ENCODE assay signal across 8 cellular contexts in the genomic region with DNA sequence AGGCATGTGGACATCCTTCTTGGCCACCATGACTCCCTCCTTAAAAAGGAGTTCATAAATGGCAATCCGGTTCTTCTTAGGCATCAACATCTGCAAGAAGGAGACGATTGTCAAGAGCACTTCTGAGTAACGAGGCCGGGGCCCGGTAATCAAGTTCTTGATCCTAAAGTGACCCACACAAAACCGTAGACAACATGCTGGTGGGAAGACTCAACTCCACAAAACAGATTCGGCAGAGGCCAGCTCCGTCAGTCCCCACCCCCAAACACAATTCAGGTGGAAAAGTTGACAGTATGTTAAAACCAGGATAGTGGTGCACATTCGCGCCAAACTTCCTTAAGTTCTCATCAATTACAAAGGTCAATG. TPM values are rescaled to one million over a fixed set of nuclear protein-coding genes. Genes with fewer than 3 reads are reported as not detected.
A peak's percentile ranks its signal among the peaks of the same experiment; 100 is the strongest.
DNase-seq lines count a peak whose midpoint lies in the region; ATAC-seq and TF ChIP-seq lines count a peak whose summit lies in the region.

No MANE protein-coding gene starts in this region.

- no peak for TF ChIP-seq CTCF in PC-3 (conservative IDR thresholded peaks at IDR 0.05; ENCODE audit: low read depth, low read length)
- no peak for TF ChIP-seq CTCF in neural cell (IDR thresholded peaks at IDR 0.05; ENCODE audit: poor library complexity, severe bottlenecking)

- BruUV-seq in PC-3 (replicated peaks; lab: Mats Ljungman, UMichigan), result no TSS peak

- POLR2A ChIA-PET in CD8-positive, alpha-beta memory T cell (lab: Charles Lee), result interaction anchor here (1.2 to 2.1 kb wide), 2 partner anchors 33 to 188 kb away, joined by 4 to 10 read pairs; a partner anchor contains a TSS
- POLR2A ChIA-PET in PC-3 (lab: Charles Lee; ENCODE audit: unreplicated experiment), result interaction anchor here (0.5 kb wide), 1 partner anchor 9 kb away, joined by 3 read pairs; no protein-coding TSS in a partner anchor

- H3K9ac ChIP-seq in PC-3 (ENCODE audit: low read length), result peak overlapping the region; percentile 99
- H3K9ac ChIP-seq in neural cell (ENCODE audit: low read length), result peak overlapping the region; percentile 77

- H3K4me2 ChIP-seq in PC-3 (ENCODE audit: low read length) (peak overlapping the region; percentile 94), neural cell (ENCODE audit: low read length) (peak overlapping the region; percentile 54)

- 0 out of 2 replicates have a peak, but pooled peaks have one; percentile 8 for ATAC-seq in PC-3
- ATAC-seq in GM19463 (IDR thresholded peaks at IDR 0.05; ENCODE audit: unreplicated experiment), result no peak
- no peak for ATAC-seq in HG02588 (IDR thresholded peaks at IDR 0.05; ENCODE audit: unreplicated experiment)
- ATAC-seq in GM18868 (IDR thresholded peaks at IDR 0.05; ENCODE audit: unreplicated experiment), result no peak

- peak overlapping the region; percentile 98 for H3K4me3 ChIP-seq in CD8-positive, alpha-beta memory T cell (ENCODE audit: low read length)
- peak overlapping the region; percentile 99 for H3K4me3 ChIP-seq in PC-3 (ENCODE audit: low read length)
- H3K4me3 ChIP-seq in neural cell (ENCODE audit: low read length), result peak overlapping the region; percentile 94

- H4K20me1 ChIP-seq in PC-3 (ENCODE audit: low read length) (peaks cover 40% of the 10 kb centered on the region), neural cell (ENCODE audit: insufficient read depth) (no peaks in the 10 kb centered on the region)

- H3K27me3 Mint-ChIP-seq in CD8-positive, alpha-beta memory T cell, result no peaks in the 10 kb centered on the region
- H3K27me3 Mint-ChIP-seq in dendritic cell treated with granulocyte-macrophage colony-stimulating factor and Interleukin-4, amounts not matched to agents 40 ng/mL and 50 ng/mL, for 4 days, result peaks cover 4% of the 10 kb centered on the region

- no peak overlapping the region for H2AFZ ChIP-seq in PC-3 (ENCODE audit: low read length)
- H2AFZ ChIP-seq in neural cell (ENCODE audit: low read depth, low read length), result peak overlapping the region; percentile 40

- CTCF ChIA-PET in CD8-positive, alpha-beta memory T cell (lab: Charles Lee), result interaction anchor here (1.2 to 2.1 kb wide), 3 partner anchors 9 to 176 kb away, joined by 3 to 7 read pairs (median 3); no protein-coding TSS in a partner anchor
- CTCF ChIA-PET in PC-3 (lab: Charles Lee), result interaction anchor here (0.7 kb wide), 1 partner anchor 31 kb away, joined by 6 read pairs; no protein-coding TSS in a partner anchor

- H3K36me3 Mint-ChIP-seq in CD8-positive, alpha-beta memory T cell, result peaks cover 3 to 55% (median 5%) of the 10 kb centered on the region in 3 donors
- H3K36me3 Mint-ChIP-seq in dendritic cell treated with granulocyte-macrophage colony-stimulating factor and Interleukin-4, amounts not matched to agents 40 ng/mL and 50 ng/mL, for 4 days (ENCODE audit: low read depth), result peaks cover 60% of the 10 kb centered on the region

- intact Hi-C loops in PC-3 (cut with micrococcal nuclease), result no loop called here
- intact Hi-C loops in dendritic cell treated with granulocyte-macrophage colony-stimulating factor and Interleukin-4, amounts not matched to agents 40 ng/mL and 50 ng/mL, for 4 days (cut with micrococcal nuclease), result no loop called here

- H3K9me2 ChIP-seq in PC-3 (replicated peaks; ENCODE audit: low read length) (no peaks in the 10 kb centered on the region), neural cell (ENCODE audit: insufficient read depth, low read length) (no peaks in the 10 kb centered on the region)

- peaks cover 26 to 48% (median 33%) of the 10 kb centered on the region in 3 donors for H3K4me1 Mint-ChIP-seq in CD8-positive, alpha-beta memory T cell
- H3K4me1 Mint-ChIP-seq in dendritic cell treated with granulocyte-macrophage colony-stimulating factor and Interleukin-4, amounts not matched to agents 40 ng/mL and 50 ng/mL, for 4 days (ENCODE audit: low read depth), result peaks cover 15% of the 10 kb centered on the region

- H3K27ac Mint-ChIP-seq in CD8-positive, alpha-beta memory T cell, result peak overlapping the region; percentile 96 to 99 (median 98)
- peak overlapping the region; percentile 97 for H3K27ac Mint-ChIP-seq in dendritic cell treated with granulocyte-macrophage colony-stimulating factor and Interleukin-4, amounts not matched to agents 40 ng/mL and 50 ng/mL, for 4 days

- TF ChIP-seq EP300 in neural cell (conservative IDR thresholded peaks at IDR 0.05; ENCODE audit: poor library complexity, severe bottlenecking), result no peak

- peaks cover 22% of the 10 kb centered on the region for H3K4me1 ChIP-seq in CD8-positive, alpha-beta memory T cell (ENCODE audit: insufficient read depth, low read length)
- peaks cover 19% of the 10 kb centered on the region for H3K4me1 ChIP-seq in PC-3 (ENCODE audit: insufficient read depth, low read length)

- H3K27me3 ChIP-seq in CD8-positive, alpha-beta memory T cell (ENCODE audit: insufficient read depth, low read length, poor library complexity, severe bottlenecking), result no peaks in the 10 kb centered on the region
- H3K27me3 ChIP-seq in PC-3 (ENCODE audit: low read length) (no peaks in the 10 kb centered on the region), neural cell (ENCODE audit: insufficient read depth, low read depth, low read length) (no peaks in the 10 kb centered on the region)

- H3K4me3 Mint-ChIP-seq in CD8-positive, alpha-beta memory T cell, result peak overlapping the region; percentile 97 to 100 (median 99)
- peak overlapping the region; percentile 97 for H3K4me3 Mint-ChIP-seq in dendritic cell treated with granulocyte-macrophage colony-stimulating factor and Interleukin-4, amounts not matched to agents 40 ng/mL and 50 ng/mL, for 4 days

- H3K36me3 ChIP-seq in CD8-positive, alpha-beta memory T cell (ENCODE audit: insufficient read depth, low read length), result peaks cover 36% of the 10 kb centered on the region
- H3K36me3 ChIP-seq in PC-3 (ENCODE audit: low read depth, low read length) (peaks cover 47% of the 10 kb centered on the region), neural cell (ENCODE audit: insufficient read depth, low read length) (no peaks in the 10 kb centered on the region)

- H3F3A ChIP-seq in PC-3 (ENCODE audit: low read length, unreplicated experiment), result peaks cover 13% of the 10 kb centered on the region
- H3F3A ChIP-seq in neural cell (ENCODE audit: insufficient read depth, low read length, poor library complexity, severe bottlenecking), result no peaks in the 10 kb centered on the region

- TF ChIP-seq RAD21 in neural cell (conservative IDR thresholded peaks at IDR 0.05), result no peak

- no peaks in the 10 kb centered on the region for H3K9me3 Mint-ChIP-seq in CD8-positive, alpha-beta memory T cell
- H3K9me3 Mint-ChIP-seq in dendritic cell treated with granulocyte-macrophage colony-stimulating factor and Interleukin-4, amounts not matched to agents 40 ng/mL and 50 ng/mL, for 4 days, result no peaks in the 10 kb centered on the region

- H3K79me2 ChIP-seq in PC-3 (ENCODE audit: low read length) (peaks cover 55% of the 10 kb centered on the region), neural cell (replicated peaks; ENCODE audit: insufficient read depth, low read length) (peaks cover 3% of the 10 kb centered on the region)

- DNase-seq in CD8-positive, alpha-beta memory T cell, result peak in 1 of 5 donors; percentile 1
- no peak for DNase-seq in PC-3
- DNase-seq in effector CD8-positive, alpha-beta T cell (lab: John Stamatoyannopoulos, UW), result no peak

- no peaks in the 10 kb centered on the region for H3K9me3 ChIP-seq in CD8-positive, alpha-beta memory T cell (ENCODE audit: low read length)
- H3K9me3 ChIP-seq in PC-3 (ENCODE audit: low read length), result no peaks in the 10 kb centered on the region
- H3K9me3 ChIP-seq in neural cell (ENCODE audit: low read length), result no peaks in the 10 kb centered on the region

- H3K27ac ChIP-seq in CD8-positive, alpha-beta memory T cell (ENCODE audit: low read depth, low read length), result peak overlapping the region; percentile 94
- H3K27ac ChIP-seq in PC-3 (ENCODE audit: low read length) (peak overlapping the region; percentile 47), neural cell (ENCODE audit: low read length) (peak overlapping the region; percentile 74)

TF ChIP-seq in neural cell, 6 proteins besides CTCF, POLR2A, EP300 and RAD21 (continues in another document):
- no peak for TF ChIP-seq SMC3 (conservative IDR thresholded peaks at IDR 0.05; ENCODE audit: poor library complexity)
- TF ChIP-seq POLR2AphosphoS5 (IDR thresholded peaks at IDR 0.05), result no peak
- TF ChIP-seq EZH2 (IDR thresholded peaks at IDR 0.05; ENCODE audit: borderline replicate concordance, insufficient read depth, low read length, poor library complexity, severe bottlenecking), result no peak
- TF ChIP-seq TAF1 (IDR thresholded peaks at IDR 0.05; ENCODE audit: low read depth), result no peak
- TF ChIP-seq MXI1 (conservative IDR thresholded peaks at IDR 0.05; ENCODE audit: poor library complexity, severe bottlenecking), result no peak

RNA-seq across cellular contexts. Expression of a gene that starts 0.8 kb away (rescaled TPM):
- total RNA-seq in CD8-positive, alpha-beta memory T cell, result 1,000 to 10,000 TPM; 1,999 to 2,032 TPM
- 1,462 TPM for polyA plus RNA-seq in CD8-positive, alpha-beta memory T cell
- 2,227 and 3,060 TPM in 2 replicates for total RNA-seq in PC-3 (2014; rRNA removed)
- 3,258 and 3,413 TPM in 2 replicates for polyA plus RNA-seq in neural cell
- 989 and 999 TPM in 2 replicates for polyA minus RNA-seq in neural cell

RNA-seq across cellular contexts. Expression of a gene that starts 32.6 kb away (rescaled TPM):
- 10 to 100 TPM; 16.6 to 16.8 TPM for total RNA-seq in CD8-positive, alpha-beta memory T cell
- 9.7 TPM for polyA plus RNA-seq in CD8-positive, alpha-beta memory T cell
- total RNA-seq in PC-3 (2014; rRNA removed), result 24.6 and 28.7 TPM in 2 replicates
- polyA plus RNA-seq in neural cell, result 80.2 and 87.5 TPM in 2 replicates
- 146 and 173 TPM in 2 replicates for polyA minus RNA-seq in neural cell

RNA-seq across cellular contexts. Expression of a gene that starts 40.8 kb away (rescaled TPM):
- total RNA-seq in CD8-positive, alpha-beta memory T cell, result under 1 TPM; 0.64 to 0.70 TPM
- polyA plus RNA-seq in CD8-positive, alpha-beta memory T cell, result 5.6 TPM
- total RNA-seq in PC-3 (2014; rRNA removed), result 2.3 and 3.5 TPM in 2 replicates
- 3.1 and 5.7 TPM in 2 replicates for polyA plus RNA-seq in neural cell
- 1.9 and 2.4 TPM in 2 replicates for polyA minus RNA-seq in neural cell
